ENCODE assay signal across 17 cellular contexts in genomic region chr14:90676356-90676755, GRCh38.
A peak's percentile ranks its signal among the peaks of the same experiment; 100 is the strongest.
DNase-seq lines count a peak whose midpoint lies in the region; ATAC-seq, FAIRE-seq and TF ChIP-seq lines count a peak whose summit lies in the region.
"Had no signal": no experiment of that assay in that cellular context is flagged by ENCODE, and none has a peak within 500 bp of the region (broad histone marks: within the 10 kb centered on the region; RNA-seq: fewer than 3 reads in every experiment).

No MANE protein-coding gene starts in this region.

- H3K9me3 Mint-ChIP-seq in activated naive CD4-positive, alpha-beta T cell treated with anti-CD3 and anti-CD28 coated beads, Interleukin-2, amount 50 U/mL, for 24 hours = no peaks in the 10 kb centered on the region
- no peaks in the 10 kb centered on the region for H3K9me3 Mint-ChIP-seq in progenitor cell of endocrine pancreas (ENCODE audit: low read depth)
- H3K9me3 Mint-ChIP-seq: activated CD4-positive, alpha-beta memory T cell treated with anti-CD3 and anti-CD28 coated beads for 36 hours; naive thymus-derived CD4-positive, alpha-beta T cell had no signal

- TF ChIP-seq POLR2A in GM12891 (IDR thresholded peaks at IDR 0.05; ENCODE audit: low read depth, low read length) (no peak), right lobe of liver (IDR thresholded peaks at IDR 0.05) (no peak)

- FAIRE-seq in GM12891 (lab: Jason Lieb, UNC) = no peak
- FAIRE-seq: K562, pancreas had no signal

- H3K4me1 ChIP-seq in right lobe of liver = no peaks in the 10 kb centered on the region
- H3K4me1 ChIP-seq: pancreas had no signal

- H3K4me3 Mint-ChIP-seq in activated naive CD4-positive, alpha-beta T cell treated with anti-CD3 and anti-CD28 coated beads, Interleukin-2, amount 50 U/mL, for 24 hours = no peak overlapping the region
- no peak overlapping the region for H3K4me3 Mint-ChIP-seq in progenitor cell of endocrine pancreas (ENCODE audit: low read depth)
- H3K4me3 Mint-ChIP-seq: activated CD4-positive, alpha-beta memory T cell treated with anti-CD3 and anti-CD28 coated beads for 36 hours had no signal

- TF ChIP-seq CTCF in progenitor cell of endocrine pancreas (IDR thresholded peaks at IDR 0.05; ENCODE audit: unreplicated experiment) (no peak), right lobe of liver (IDR thresholded peaks at IDR 0.05) (no peak)

- H3K4me1 Mint-ChIP-seq in activated naive CD4-positive, alpha-beta T cell treated with anti-CD3 and anti-CD28 coated beads, Interleukin-2, amount 50 U/mL, for 24 hours = peaks cover 47% of the 10 kb centered on the region
- no peaks in the 10 kb centered on the region for H3K4me1 Mint-ChIP-seq in progenitor cell of endocrine pancreas (ENCODE audit: low read depth)

- H3K27me3 Mint-ChIP-seq in activated naive CD4-positive, alpha-beta T cell treated with anti-CD3 and anti-CD28 coated beads, Interleukin-2, amount 50 U/mL, for 24 hours = no peaks in the 10 kb centered on the region
- no peaks in the 10 kb centered on the region for H3K27me3 Mint-ChIP-seq in progenitor cell of endocrine pancreas
- H3K27me3 Mint-ChIP-seq: activated CD4-positive, alpha-beta memory T cell treated with anti-CD3 and anti-CD28 coated beads for 36 hours; naive thymus-derived CD4-positive, alpha-beta T cell had no signal

- peak overlapping the region; percentile 41 for H3K27ac ChIP-seq in angular gyrus (ENCODE audit: low read depth, low read length)
- no peak overlapping the region for H3K27ac ChIP-seq in right lobe of liver
- H3K27ac ChIP-seq: pancreas, upper lobe of right lung had no signal

- H3K36me3 ChIP-seq in right lobe of liver = no peaks in the 10 kb centered on the region
- H3K36me3 ChIP-seq: pancreas, upper lobe of right lung had no signal

- no peak for DNase-seq in activated naive CD4-positive, alpha-beta T cell treated with anti-CD3 and anti-CD28 coated beads, Interleukin-2, amount 50 U/mL, for 16 hours
- no peak for DNase-seq in progenitor cell of endocrine pancreas (ENCODE audit: low spot score, unreplicated experiment)
- DNase-seq in HCEC 1CT = no peak
- no peak for DNase-seq in GM12891 (ENCODE audit: insufficient read length, low spot score)
- no peak for DNase-seq in right lobe of liver
- DNase-seq: activated CD4-positive, alpha-beta memory T cell treated with anti-CD3 and anti-CD28 coated beads for 36 hours; H7; naive thymus-derived CD4-positive, alpha-beta T cell; NCI-H2029 treated with DMSO at 0.1 percent for 48 hours; pancreas; RPMI8226; upper lobe of right lung had no signal

- H3K27me3 ChIP-seq in right lobe of liver = no peaks in the 10 kb centered on the region
- H3K27me3 ChIP-seq: pancreas, upper lobe of right lung had no signal

- 81% methylated on average over 3 of the region's 7 CpGs for WGBS in right lobe of liver (ENCODE audit: insufficient coverage, low coverage, low lambda C conversion rate, missing lambda C conversion rate)

- ATAC-seq in HG02981 (IDR thresholded peaks at IDR 0.05; ENCODE audit: unreplicated experiment) (no peak), right lobe of liver (no peak)
- ATAC-seq: K562; naive thymus-derived CD4-positive, alpha-beta T cell; upper lobe of right lung had no signal

- H3K9me3 ChIP-seq in right lobe of liver = no peaks in the 10 kb centered on the region
- H3K9me3 ChIP-seq: pancreas, upper lobe of right lung had no signal

- intact Hi-C loops in right lobe of liver (cut with DNase I) = no loop called here

- peak overlapping the region; percentile 31 for H3K27ac Mint-ChIP-seq in activated naive CD4-positive, alpha-beta T cell treated with anti-CD3 and anti-CD28 coated beads, Interleukin-2, amount 50 U/mL, for 24 hours
- peak overlapping the region; percentile 41 for H3K27ac Mint-ChIP-seq in progenitor cell of endocrine pancreas

- H3K36me3 Mint-ChIP-seq in activated naive CD4-positive, alpha-beta T cell treated with anti-CD3 and anti-CD28 coated beads, Interleukin-2, amount 50 U/mL, for 24 hours = peaks cover 1% of the 10 kb centered on the region
- peaks cover 10% of the 10 kb centered on the region for H3K36me3 Mint-ChIP-seq in progenitor cell of endocrine pancreas (ENCODE audit: insufficient read depth)
- H3K36me3 Mint-ChIP-seq: activated CD4-positive, alpha-beta memory T cell treated with anti-CD3 and anti-CD28 coated beads for 36 hours had no signal

- H3K4me3 ChIP-seq in right lobe of liver = no peak overlapping the region
- H3K4me3 ChIP-seq: K562, lung, pancreas, upper lobe of right lung had no signal

TF ChIP-seq in GM12891, 5 proteins besides CTCF, POLR2A, EP300 and RAD21:
- TF ChIP-seq TAF1 (IDR thresholded peaks at IDR 0.05; ENCODE audit: low read depth, low read length) (no peak), PAX5 (IDR thresholded peaks at IDR 0.05; ENCODE audit: insufficient read depth, low read length, severe bottlenecking) (no peak), SPI1 (IDR thresholded peaks at IDR 0.05; ENCODE audit: low read depth, low read length) (no peak), POLR2AphosphoS5 (IDR thresholded peaks at IDR 0.05; ENCODE audit: low read depth, low read length) (no peak), POU2F2 (IDR thresholded peaks at IDR 0.05; ENCODE audit: low read depth, low read length) (no peak)
